ENCODE assay signal across 24 cellular contexts in the genomic region with DNA sequence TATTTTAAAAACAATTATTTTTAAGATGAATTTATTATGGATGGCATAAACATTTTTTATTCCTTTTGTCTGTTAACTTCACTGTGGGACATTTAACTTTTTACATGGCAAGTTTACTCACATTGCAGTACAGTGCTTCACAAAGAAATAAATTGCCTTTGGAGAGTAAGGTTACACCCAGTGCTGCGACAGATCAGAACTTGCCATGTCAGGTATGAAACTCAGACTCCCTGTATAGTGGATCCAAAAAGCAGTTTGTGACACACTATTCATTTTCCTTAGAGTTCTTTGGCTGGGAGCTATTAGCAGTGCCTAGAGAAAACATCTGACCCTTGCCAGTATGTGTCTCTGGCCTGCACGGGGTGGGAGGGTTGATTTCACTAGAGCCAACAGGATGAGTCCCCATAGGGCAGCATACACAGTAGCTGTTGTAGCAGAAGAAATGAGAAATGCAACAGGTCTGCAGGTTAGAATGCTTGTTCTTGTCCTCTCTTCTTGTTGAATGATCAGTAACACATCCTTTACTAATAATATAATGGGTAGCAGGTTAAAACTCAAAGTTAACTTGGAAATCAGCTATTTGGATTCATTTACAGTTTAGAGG.
"Had no signal": no experiment of that assay in that cellular context is flagged by ENCODE, and none has a peak within 500 bp of the region (broad histone marks: within the 10 kb centered on the region; RNA-seq: fewer than 3 reads in every experiment).

No MANE protein-coding gene starts in this region.

- H3K9me3 Mint-ChIP-seq: central memory CD8-positive, alpha-beta T cell had no signal

- ATAC-seq: activated CD4-positive, alpha-beta T cell treated with anti-CD3 and anti-CD28 coated beads for 36 hours; activated T-cell treated with anti-CD3 and anti-CD28 coated beads, Interleukin-2, amount 50 U/mL, for 72 hours; effector memory CD8-positive, alpha-beta T cell; heart left ventricle; left colon; lower lobe of right lung; natural killer cell treated with Interleukin-12 subunit alpha and Interleukin-12 subunit beta and Interleukin-15 and Interleukin-18, amount 100 ng/mL, for 72 hours; stimulated activated naive B cell treated with anti-CD40 and anti-IgM and Interleukin-4, amounts not matched to agents 10 μg/mL and 1 μg/mL and 100 μg/mL, for 72 hours had no signal

- H3K36me3 ChIP-seq: brain microvascular endothelial cell, colonic mucosa, heart left ventricle, lower lobe of right lung, transverse colon, vagina had no signal

- H3K27me3 Mint-ChIP-seq: activated B cell treated with CpG ODN at 0.5 μM for 24 hours; activated CD4-positive, alpha-beta T cell treated with anti-CD3 and anti-CD28 coated beads for 36 hours; activated naive CD4-positive, alpha-beta T cell treated with anti-CD3 and anti-CD28 coated beads, Interleukin-2, amount 10 ng/mL, durations not matched to agents 7 days and 5 days; central memory CD8-positive, alpha-beta T cell; effector memory CD8-positive, alpha-beta T cell; progenitor cell of endocrine pancreas had no signal

- H3K27ac ChIP-seq: brain microvascular endothelial cell, colonic mucosa, dorsolateral prefrontal cortex, heart left ventricle, lower lobe of right lung, transverse colon, vagina had no signal

- H3K4me3 Mint-ChIP-seq: activated B cell treated with CpG ODN at 0.5 μM for 24 hours; activated CD4-positive, alpha-beta T cell treated with anti-CD3 and anti-CD28 coated beads for 36 hours; activated naive CD4-positive, alpha-beta T cell treated with anti-CD3 and anti-CD28 coated beads, Interleukin-2, amount 10 ng/mL, durations not matched to agents 7 days and 5 days; activated T-cell treated with anti-CD3 and anti-CD28 coated beads, Interleukin-2, amount 50 U/mL, for 72 hours; central memory CD8-positive, alpha-beta T cell; effector memory CD8-positive, alpha-beta T cell; natural killer cell treated with Interleukin-12 subunit alpha and Interleukin-12 subunit beta and Interleukin-15 and Interleukin-18, amount 100 ng/mL, for 72 hours; stimulated activated naive B cell treated with anti-CD40 and anti-IgM and Interleukin-4, amounts not matched to agents 10 μg/mL and 1 μg/mL and 100 μg/mL, for 72 hours; T-helper 1 cell treated with Interleukin-12 subunit alpha and Interleukin-12 subunit beta and Interleukin-4 antibody, amounts not matched to agents 30 μg/mL and 1 μg/mL, for 36 hours had no signal

- H3K9me3 ChIP-seq: colonic mucosa, heart left ventricle, lower lobe of right lung, transverse colon, vagina had no signal

- H3K27me3 ChIP-seq: brain microvascular endothelial cell, colonic mucosa, dorsolateral prefrontal cortex, heart left ventricle, transverse colon, vagina had no signal

- DNase-seq: activated B cell treated with CpG ODN at 0.5 μM for 24 hours; activated CD4-positive, alpha-beta T cell treated with anti-CD3 and anti-CD28 coated beads for 36 hours; activated CD4-positive, alpha-beta T cell treated with anti-CD3 and anti-CD28 coated beads, Interleukin-2, amount 50 U/mL, for 4 hours; activated effector memory CD4-positive, alpha-beta T cell treated with Interleukin-2 at 50 U/mL for 16 hours; activated naive CD4-positive, alpha-beta T cell treated with anti-CD3 and anti-CD28 coated beads, Interleukin-2, amount 10 ng/mL, durations not matched to agents 7 days and 5 days; activated T-cell treated with anti-CD3 and anti-CD28 coated beads, Interleukin-2, amount 50 U/mL, for 72 hours; aorta; brain microvascular endothelial cell; colonic mucosa; dorsolateral prefrontal cortex; effector memory CD8-positive, alpha-beta T cell; heart left ventricle; left colon; lower lobe of right lung; retina; stimulated activated CD4-positive, alpha-beta T cell treated with anti-CD3 and anti-CD28 coated beads, Interleukin-2, amount 100 ng/mL, for 48 hours; stimulated activated CD8-positive, alpha-beta memory T cell treated with anti-CD3 and anti-CD28 coated beads, Interleukin-4, amount 100 ng/mL, for 48 hours; stimulated activated naive B cell treated with anti-CD40 and anti-IgM and Interleukin-4, amounts not matched to agents 10 μg/mL and 1 μg/mL and 100 μg/mL, for 72 hours; transverse colon had no signal

- H3K4me1 ChIP-seq: colonic mucosa, lower lobe of right lung, transverse colon, vagina had no signal

- H3K4me3 ChIP-seq: colonic mucosa, dorsolateral prefrontal cortex, heart left ventricle, lower lobe of right lung, transverse colon, vagina had no signal

- H3K4me1 Mint-ChIP-seq: activated naive CD4-positive, alpha-beta T cell treated with anti-CD3 and anti-CD28 coated beads, Interleukin-2, amount 10 ng/mL, durations not matched to agents 7 days and 5 days; central memory CD8-positive, alpha-beta T cell had no signal

- H3K27ac Mint-ChIP-seq: activated B cell treated with CpG ODN at 0.5 μM for 24 hours; activated CD4-positive, alpha-beta T cell treated with anti-CD3 and anti-CD28 coated beads for 36 hours; activated naive CD4-positive, alpha-beta T cell treated with anti-CD3 and anti-CD28 coated beads, Interleukin-2, amount 10 ng/mL, durations not matched to agents 7 days and 5 days; activated T-cell treated with anti-CD3 and anti-CD28 coated beads, Interleukin-2, amount 50 U/mL, for 72 hours; effector memory CD8-positive, alpha-beta T cell; natural killer cell treated with Interleukin-12 subunit alpha and Interleukin-12 subunit beta and Interleukin-15 and Interleukin-18, amount 100 ng/mL, for 72 hours; progenitor cell of endocrine pancreas; stimulated activated naive B cell treated with anti-CD40 and anti-IgM and Interleukin-4, amounts not matched to agents 10 μg/mL and 1 μg/mL and 100 μg/mL, for 72 hours; T-helper 1 cell treated with Interleukin-12 subunit alpha and Interleukin-12 subunit beta and Interleukin-4 antibody, amounts not matched to agents 30 μg/mL and 1 μg/mL, for 36 hours had no signal

- H3K36me3 Mint-ChIP-seq: natural killer cell treated with Interleukin-12 subunit alpha and Interleukin-12 subunit beta and Interleukin-15 and Interleukin-18, amount 100 ng/mL, for 72 hours; stimulated activated naive B cell treated with anti-CD40 and anti-IgM and Interleukin-4, amounts not matched to agents 10 μg/mL and 1 μg/mL and 100 μg/mL, for 72 hours had no signal
